25 cellular contexts compared by ENCODE assay signal in genomic region chr17:20988896-20989295, GRCh38.
"Had no signal": no experiment of that assay in that cellular context is flagged by ENCODE, and none has a peak within 500 bp of the region (broad histone marks: within the 10 kb centered on the region; RNA-seq: fewer than 3 reads in every experiment).

No MANE protein-coding gene starts in this region.

- H3K9me3 ChIP-seq: ovary, right lobe of liver, spleen, stomach, thoracic aorta, transverse colon had no signal

- H3K9me3 Mint-ChIP-seq: immature natural killer cell; naive thymus-derived CD4-positive, alpha-beta T cell had no signal

- H3K4me3 Mint-ChIP-seq: immature natural killer cell; naive thymus-derived CD4-positive, alpha-beta T cell had no signal

- H3K4me3 ChIP-seq: lung, ovary, right lobe of liver, spleen, stomach, thoracic aorta, transverse colon had no signal

- ATAC-seq: foreskin keratinocyte; left cardiac atrium; left ventricle myocardium superior; naive thymus-derived CD4-positive, alpha-beta T cell; right lobe of liver had no signal

- H3K27me3 ChIP-seq: foreskin keratinocyte, ovary, right lobe of liver, spleen, stomach, transverse colon had no signal

- H3K36me3 Mint-ChIP-seq: immature natural killer cell; naive thymus-derived CD4-positive, alpha-beta T cell had no signal

- H3K27ac ChIP-seq: foreskin keratinocyte, ovary, right lobe of liver, spleen, stomach, thoracic aorta, transverse colon had no signal

- H3K27ac Mint-ChIP-seq: immature natural killer cell; naive thymus-derived CD4-positive, alpha-beta T cell had no signal

- FAIRE-seq: colon, endothelial cell of umbilical vein, keratinocyte had no signal

- H3K36me3 ChIP-seq: ovary, right lobe of liver, spleen, stomach, thoracic aorta, transverse colon had no signal

- DNase-seq: cerebellar nuclear complex; dermis blood vessel endothelial cell; erythroblast; foreskin keratinocyte; immature natural killer cell; left cardiac atrium; left ventricle myocardium superior; mesendoderm; naive thymus-derived CD4-positive, alpha-beta T cell; ovary; right lobe of liver; spleen; stimulated activated CD4-positive, alpha-beta T cell treated with anti-CD3 and anti-CD28 coated beads, Interleukin-15, amount 100 ng/mL, for 24 hours; stimulated activated CD4-positive, alpha-beta T cell treated with anti-CD3 and anti-CD28 coated beads, Interleukin-1b, Interleukin-23, amount 100 ng/mL, for 48 hours; stimulated activated CD4-positive, alpha-beta T cell treated with anti-CD3 and anti-CD28 coated beads, Interleukin-4, amount 100 ng/mL, for 24 hours; stimulated activated naive CD4-positive, alpha-beta T cell; stomach; substantia nigra; transverse colon had no signal

- H3K4me1 ChIP-seq: foreskin keratinocyte, right lobe of liver had no signal

- H3K4me1 Mint-ChIP-seq: immature natural killer cell had no signal

- H3K27me3 Mint-ChIP-seq: naive thymus-derived CD4-positive, alpha-beta T cell; progenitor cell of endocrine pancreas had no signal
